30 cellular contexts compared by ENCODE assay signal in genomic region chr10:11138634-11139033, GRCh38.
"Had no signal": no experiment of that assay in that cellular context is flagged by ENCODE, and none has a peak within 500 bp of the region (broad histone marks: within the 10 kb centered on the region; RNA-seq: fewer than 3 reads in every experiment).

No MANE protein-coding gene starts in this region.

- H3K27me3 ChIP-seq: brain microvascular endothelial cell, esophagus muscularis mucosa, gastroesophageal sphincter had no signal

- H3K4me3 Mint-ChIP-seq: activated CD4-positive, alpha-beta memory T cell treated with anti-CD3 and anti-CD28 coated beads, Interleukin-2, amount 10 ng/mL, durations not matched to agents 7 days and 5 days; activated CD4-positive, alpha-beta T cell treated with anti-CD3 and anti-CD28 coated beads, Interleukin-2, amount 10 ng/mL, durations not matched to agents 7 days and 5 days; activated naive CD8-positive, alpha-beta T cell; activated T-cell treated with anti-CD3 and anti-CD28 coated beads, Interleukin-2, amount 50 U/mL, for 4 hours; central memory CD8-positive, alpha-beta T cell; effector memory CD8-positive, alpha-beta T cell; WTC11 had no signal

- DNase-seq: activated CD4-positive, alpha-beta memory T cell treated with anti-CD3 and anti-CD28 coated beads, Interleukin-2, amount 10 ng/mL, durations not matched to agents 7 days and 5 days; activated CD4-positive, alpha-beta T cell treated with anti-CD3 and anti-CD28 coated beads for 1 hour; activated CD4-positive, alpha-beta T cell treated with anti-CD3 and anti-CD28 coated beads for 4 hours; activated CD4-positive, alpha-beta T cell treated with anti-CD3 and anti-CD28 coated beads, Interleukin-2, amount 10 ng/mL, durations not matched to agents 7 days and 5 days; activated CD4-positive, alpha-beta T cell treated with anti-CD3 and anti-CD28 coated beads, Interleukin-2, amount 50 U/mL, for 4 hours; activated CD8-positive, alpha-beta memory T cell treated with anti-CD3 and anti-CD28 coated beads, Interleukin-2, amount 50 U/mL, for 48 hours; activated effector memory CD4-positive, alpha-beta T cell treated with Interleukin-2 at 50 U/mL for 16 hours; activated gamma-delta T cell treated with Interleukin-2 at 50 U/mL for 16 hours; activated naive CD4-positive, alpha-beta T cell treated with anti-CD3 and anti-CD28 coated beads, Interleukin-2, amount 50 U/mL, for 16 hours; activated naive CD4-positive, alpha-beta T cell treated with Interleukin-2 at 50 U/mL for 16 hours; activated T-cell treated with anti-CD3 and anti-CD28 coated beads for 4 hours; activated T-cell treated with anti-CD3 and anti-CD28 coated beads, Interleukin-2, amount 50 U/mL, for 4 hours; amniotic stem cell; anterior cingulate cortex; brain microvascular endothelial cell; cortex of kidney; dermis blood vessel endothelial cell; effector CD4-positive, alpha-beta T cell; effector memory CD8-positive, alpha-beta T cell; erythroblast; foreskin melanocyte; head of caudate nucleus; hippocampal formation; T-helper 2 cell had no signal

- H3K36me3 ChIP-seq: brain microvascular endothelial cell, esophagus muscularis mucosa, gastroesophageal sphincter had no signal

- H3K27ac Mint-ChIP-seq: activated CD4-positive, alpha-beta memory T cell treated with anti-CD3 and anti-CD28 coated beads, Interleukin-2, amount 10 ng/mL, durations not matched to agents 7 days and 5 days; activated CD4-positive, alpha-beta T cell treated with anti-CD3 and anti-CD28 coated beads, Interleukin-2, amount 10 ng/mL, durations not matched to agents 7 days and 5 days; activated naive CD8-positive, alpha-beta T cell; activated T-helper 17 cell treated with anti-CD3 and anti-CD28 coated beads, Interleukin-2, amount 50 U/mL, for 72 hours; WTC11 had no signal

- H3K27me3 Mint-ChIP-seq: activated CD4-positive, alpha-beta memory T cell treated with anti-CD3 and anti-CD28 coated beads, Interleukin-2, amount 10 ng/mL, durations not matched to agents 7 days and 5 days; activated CD4-positive, alpha-beta T cell treated with anti-CD3 and anti-CD28 coated beads, Interleukin-2, amount 10 ng/mL, durations not matched to agents 7 days and 5 days; activated naive CD8-positive, alpha-beta T cell; activated T-helper 17 cell treated with anti-CD3 and anti-CD28 coated beads, Interleukin-2, amount 50 U/mL, for 72 hours; central memory CD8-positive, alpha-beta T cell had no signal

- H3K9me3 ChIP-seq: esophagus muscularis mucosa, gastroesophageal sphincter had no signal

- H3K4me3 ChIP-seq: esophagus muscularis mucosa, gastroesophageal sphincter had no signal

- H3K9me3 Mint-ChIP-seq: activated CD4-positive, alpha-beta memory T cell treated with anti-CD3 and anti-CD28 coated beads, Interleukin-2, amount 10 ng/mL, durations not matched to agents 7 days and 5 days; activated T-cell treated with anti-CD3 and anti-CD28 coated beads, Interleukin-2, amount 50 U/mL, for 4 hours; central memory CD8-positive, alpha-beta T cell; effector memory CD8-positive, alpha-beta T cell had no signal

- H3K36me3 Mint-ChIP-seq: activated naive CD8-positive, alpha-beta T cell; WTC11 had no signal
